ENCODE assay signal across 14 cellular contexts in the genomic region with DNA sequence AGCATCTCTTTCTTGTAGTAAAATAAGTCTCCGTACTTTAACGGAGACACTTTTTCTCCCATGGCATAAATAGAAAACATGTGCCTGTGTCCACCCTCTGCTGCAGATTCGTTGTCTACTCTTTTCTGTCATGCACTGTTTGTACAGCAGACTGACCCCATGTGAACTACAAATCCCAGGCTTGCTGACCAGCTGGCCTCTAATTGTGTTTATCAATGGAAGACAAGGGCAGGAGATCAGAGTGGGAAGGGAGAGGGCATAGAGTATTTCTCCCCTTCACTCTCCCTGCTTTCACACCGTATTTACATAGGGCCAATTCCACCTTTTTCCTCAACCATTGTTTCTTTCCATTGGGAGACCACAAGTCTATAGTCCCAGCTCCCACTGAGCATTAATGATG. TPM values are rescaled to one million over a fixed set of nuclear protein-coding genes. Genes with fewer than 3 reads are reported as not detected.
DNase-seq lines count a peak whose midpoint lies in the region; ATAC-seq and TF ChIP-seq lines count a peak whose summit lies in the region.
"Had no signal": no experiment of that assay in that cellular context is flagged by ENCODE, and none has a peak within 500 bp of the region (broad histone marks: within the 10 kb centered on the region; RNA-seq: fewer than 3 reads in every experiment).

No MANE protein-coding gene starts in this region.

- DNase-seq in Calu3 (no peak), NCI-H146 treated with DMSO at 0.1 percent for 48 hours (lab: John Stamatoyannopoulos, UW; ENCODE audit: unreplicated experiment) (peak; percentile 9), WERI-Rb-1 (peak; percentile 70), HEK293T (ENCODE audit: extremely low spot score) (no peak), ureter (ENCODE audit: low spot score) (no peak)
- no peak for DNase-seq in activated CD4-positive, alpha-beta T cell treated with anti-CD3 and anti-CD28 coated beads for 4 hours
- DNase-seq: ACHN; CD4-positive, CD25-positive, alpha-beta regulatory T cell; DMS79 had no signal

- peaks cover 3% of the 10 kb centered on the region for H3K36me3 Mint-ChIP-seq in Calu3 (ENCODE audit: insufficient read depth, unreplicated experiment)
- H3K36me3 Mint-ChIP-seq: CD4-positive, CD25-positive, alpha-beta regulatory T cell had no signal

- H3K27me3 Mint-ChIP-seq in Calu3 (ENCODE audit: unreplicated experiment) = no peaks in the 10 kb centered on the region
- H3K27me3 Mint-ChIP-seq: CD4-positive, CD25-positive, alpha-beta regulatory T cell had no signal

- no TSS peak for BruUV-seq in Calu3 (replicated peaks; lab: Mats Ljungman, UMichigan)

- no peak overlapping the region for H3K4me3 Mint-ChIP-seq in Calu3 (ENCODE audit: low read depth, unreplicated experiment)
- H3K4me3 Mint-ChIP-seq: CD4-positive, CD25-positive, alpha-beta regulatory T cell had no signal

- no peak for TF ChIP-seq RAD21 in liver (IDR thresholded peaks at IDR 0.05)

- H3K4me3 ChIP-seq in WERI-Rb-1 (ENCODE audit: low read depth, low read length) = no peak overlapping the region
- H3K4me3 ChIP-seq in liver (ENCODE audit: low read depth in 1 of 3, low read length in 3 of 3) = no peak overlapping the region
- H3K4me3 ChIP-seq: BLaER1 treated with 17β-estradiol and CSF1 and Interleukin-3, amounts not matched to agents 10 nM and 100 nM; GM12878 had no signal

- peaks cover 3% of the 10 kb centered on the region for H3K9me3 Mint-ChIP-seq in Calu3 (ENCODE audit: low read depth, unreplicated experiment)

- H3K9me3 ChIP-seq in WERI-Rb-1 (ENCODE audit: severe bottlenecking) = peaks cover 7% of the 10 kb centered on the region
- H3K9me3 ChIP-seq in liver (ENCODE audit: control insufficient read depth in 4 of 4, low read length in 3 of 4) = no peaks in the 10 kb centered on the region

- H3K36me3 ChIP-seq in WERI-Rb-1 (no peaks in the 10 kb centered on the region), liver (ENCODE audit: control insufficient read depth in 4 of 4, insufficient read depth in 3 of 4, low read depth in 1 of 4, low read length in 3 of 4) (no peaks in the 10 kb centered on the region)
- H3K36me3 ChIP-seq: BLaER1 treated with 17β-estradiol and CSF1 and Interleukin-3, amounts not matched to agents 10 nM and 100 nM had no signal

- TF ChIP-seq CTCF in Calu3 (IDR thresholded peaks at IDR 0.05; ENCODE audit: unreplicated experiment) (no peak), WERI-Rb-1 (IDR thresholded peaks at IDR 0.05; ENCODE audit: low read depth, low read length) (no peak), liver (IDR thresholded peaks at IDR 0.05; ENCODE audit: low read depth, low read length, missing input control) (no peak)

- H3K27ac Mint-ChIP-seq in Calu3 (ENCODE audit: unreplicated experiment) = peak overlapping the region; percentile 83
- H3K27ac Mint-ChIP-seq: CD4-positive, CD25-positive, alpha-beta regulatory T cell had no signal

- WGBS in liver = 33% methylated on average over 4 of the region's 4 CpGs

- peak overlapping the region; percentile 39 for H3K27ac ChIP-seq in WERI-Rb-1
- no peak overlapping the region for H3K27ac ChIP-seq in liver (ENCODE audit: low read depth in 1 of 2, low read length in 2 of 2)
- H3K27ac ChIP-seq: BLaER1 treated with 17β-estradiol and CSF1 and Interleukin-3, amounts not matched to agents 10 nM and 100 nM had no signal

- CTCF ChIA-PET in Calu3 (lab: Charles Lee) = no interaction called here
- CTCF ChIA-PET in HEK293T (lab: Yijun Ruan, JAX) = no interaction called here

- no peaks in the 10 kb centered on the region for H3K4me1 ChIP-seq in liver (ENCODE audit: control insufficient read depth in 4 of 4, insufficient read depth in 4 of 4, low read length in 3 of 4)

- H3K4me1 Mint-ChIP-seq in Calu3 (ENCODE audit: low read depth, unreplicated experiment) = peaks cover 44% of the 10 kb centered on the region
- H3K4me1 Mint-ChIP-seq: CD4-positive, CD25-positive, alpha-beta regulatory T cell had no signal

- H3K9ac ChIP-seq in liver (ENCODE audit: low read depth in 1 of 2, low read length in 2 of 2) = no peak overlapping the region
- H3K9ac ChIP-seq: BLaER1 treated with 17β-estradiol and CSF1 and Interleukin-3, amounts not matched to agents 10 nM and 100 nM had no signal

- H3K27me3 ChIP-seq in WERI-Rb-1 (ENCODE audit: insufficient read depth, low read depth, severe bottlenecking) (no peaks in the 10 kb centered on the region), liver (ENCODE audit: control insufficient read depth in 4 of 4, insufficient read depth in 4 of 4, low read length in 3 of 4) (no peaks in the 10 kb centered on the region)
- H3K27me3 ChIP-seq: BLaER1 treated with 17β-estradiol and CSF1 and Interleukin-3, amounts not matched to agents 10 nM and 100 nM had no signal

- ATAC-seq in HG02759 (IDR thresholded peaks at IDR 0.05; ENCODE audit: unreplicated experiment) = no peak
- ATAC-seq: GM12878, HCT116 had no signal

- POLR2A ChIA-PET in HEK293T (lab: Yijun Ruan, JAX) = no interaction called here

- intact Hi-C loops in Calu3 (cut with micrococcal nuclease; ENCODE audit: unreplicated experiment) = no loop called here

TF ChIP-seq in liver, 16 proteins besides CTCF, POLR2A, EP300 and RAD21:
- TF ChIP-seq, protein P1, sequence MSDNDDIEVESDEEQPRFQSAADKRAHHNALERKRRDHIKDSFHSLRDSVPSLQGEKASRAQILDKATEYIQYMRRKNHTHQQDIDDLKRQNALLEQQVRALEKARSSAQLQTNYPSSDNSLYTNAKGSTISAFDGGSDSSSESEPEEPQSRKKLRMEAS (IDR thresholded peaks at IDR 0.05) = no peak
- TF ChIP-seq SP1 (IDR thresholded peaks at IDR 0.05) (peak; percentile 24), RXRA (IDR thresholded peaks at IDR 0.05) (peak; percentile 48 to 59), YY1 (IDR thresholded peaks at IDR 0.05) (no peak), HNF4A (conservative IDR thresholded peaks at IDR 0.05) (peak in 1 of 2 donors; percentile 32), EGR1 (IDR thresholded peaks at IDR 0.05; ENCODE audit: low read depth in 2 of 2) (no peak)

TF ChIP-seq in HEK293T, 16 proteins besides CTCF, POLR2A, EP300 and RAD21:
- no peak for TF ChIP-seq SP1 (IDR thresholded peaks at IDR 0.05)
- no peak for TF ChIP-seq FOXM1 (IDR thresholded peaks at IDR 0.05; ENCODE audit: borderline replicate concordance)
- no peak for TF ChIP-seq LEF1 (IDR thresholded peaks at IDR 0.05; ENCODE audit: borderline replicate concordance)

RNA-seq across cellular contexts. Expression of a gene that starts 31.0 kb away (rescaled TPM):
- total RNA-seq in Calu3 (2022) (31.2 and 31.4 TPM in 2 replicates), liver (1 to 10 TPM in 1 of 2 donors, under 1 TPM in 1; 0.61 to 3.0 TPM), ureter (41.3 TPM)
- polyA plus RNA-seq in liver = under 1 TPM; 0.36 to 0.61 TPM

Comparison
In these comparisons a context has a peak if more than half of its experiments do, and no peak if none do; other contexts are left out.
1. DNase-seq: peak in NCI-H146 treated with DMSO at 0.1 percent for 48 hours (single experiment) and WERI-Rb-1 (single experiment); none in Calu3 (single experiment), HEK293T (single experiment), ureter (single experiment) and activated CD4-positive, alpha-beta T cell treated with anti-CD3 and anti-CD28 coated beads for 4 hours (0 of 2).